ENCODE assay signal across 14 cellular contexts in the genomic region with DNA sequence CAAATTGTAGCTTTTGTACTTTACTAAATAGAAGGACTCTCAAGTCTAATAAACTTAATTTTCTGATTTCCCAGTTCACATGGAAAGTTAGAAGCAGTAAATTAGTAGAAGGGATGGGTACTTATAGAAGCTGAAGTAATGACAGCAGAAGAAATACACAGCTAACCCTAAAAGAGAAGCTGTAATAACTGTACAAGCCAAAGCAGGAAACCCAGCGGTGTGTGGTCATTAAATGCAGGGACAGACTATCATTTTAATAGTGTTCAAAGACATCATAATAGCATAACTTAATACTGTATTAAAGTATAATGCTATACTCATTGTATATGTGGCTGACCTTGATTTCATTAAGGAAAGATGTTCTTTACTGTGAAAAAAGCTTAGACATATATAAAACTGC.
DNase-seq lines count a peak whose midpoint lies in the region; ATAC-seq and TF ChIP-seq lines count a peak whose summit lies in the region.
"Had no signal": no experiment of that assay in that cellular context is flagged by ENCODE, and none has a peak within 500 bp of the region (broad histone marks: within the 10 kb centered on the region; RNA-seq: fewer than 3 reads in every experiment).

No MANE protein-coding gene starts in this region.

- no peak overlapping the region for H2BK20ac ChIP-seq in IMR-90 (ENCODE audit: low read depth, low read length)

- H3K27ac Mint-ChIP-seq in activated naive CD4-positive, alpha-beta T cell treated with anti-CD3 and anti-CD28 coated beads for 36 hours: peak overlapping the region; percentile 77
- peak overlapping the region; percentile 75 for H3K27ac Mint-ChIP-seq in activated CD4-positive, alpha-beta memory T cell treated with anti-CD3 and anti-CD28 coated beads for 36 hours
- H3K27ac Mint-ChIP-seq: neural progenitor cell had no signal

- peaks cover 39% of the 10 kb centered on the region for H3K4me1 Mint-ChIP-seq in activated naive CD4-positive, alpha-beta T cell treated with anti-CD3 and anti-CD28 coated beads for 36 hours (ENCODE audit: low read depth)
- peaks cover 56% of the 10 kb centered on the region for H3K4me1 Mint-ChIP-seq in activated CD4-positive, alpha-beta memory T cell treated with anti-CD3 and anti-CD28 coated beads for 36 hours (ENCODE audit: low read depth)

- no peak for TF ChIP-seq RAD21 in IMR-90 (IDR thresholded peaks at IDR 0.05; ENCODE audit: low read length)

- no peaks in the 10 kb centered on the region for H3F3A ChIP-seq in MM.1S (ENCODE audit: insufficient read depth, low read length)

- H2AK9ac ChIP-seq in IMR-90 (replicated peaks; ENCODE audit: low read depth, low read length, poor library complexity): no peak overlapping the region

- no peaks in the 10 kb centered on the region for H3K9me2 ChIP-seq in MM.1S (replicated peaks; ENCODE audit: insufficient read depth, low read length)

- DNase-seq in activated naive CD4-positive, alpha-beta T cell treated with anti-CD3 and anti-CD28 coated beads for 36 hours: no peak
- no peak for DNase-seq in activated naive CD4-positive, alpha-beta T cell treated with anti-CD3 and anti-CD28 coated beads, Interleukin-2, amount 50 U/mL, for 16 hours
- DNase-seq in IMR-90 (no peak), osteoblast (ENCODE audit: insufficient read length, low spot score, missing footprints) (no peak), NCI-H2081 (lab: John Stamatoyannopoulos, UW) (no peak), left colon (no peak), MM.1S (no peak)
- DNase-seq in activated CD4-positive, alpha-beta memory T cell treated with anti-CD3 and anti-CD28 coated beads for 36 hours: no peak
- DNase-seq: adrenal gland; right lobe of liver; stimulated activated CD4-positive, alpha-beta T cell treated with anti-CD3 and anti-CD28 coated beads, Interleukin-2, amount 100 ng/mL, for 48 hours; trophoblast cell had no signal

- H3K27me3 ChIP-seq in IMR-90 (ENCODE audit: control insufficient read depth, insufficient read depth, low read length) (no peaks in the 10 kb centered on the region), osteoblast (ENCODE audit: insufficient read depth, low read length) (no peaks in the 10 kb centered on the region), MM.1S (replicated peaks; ENCODE audit: insufficient read depth, low read length) (no peaks in the 10 kb centered on the region)
- H3K27me3 ChIP-seq: adrenal gland, neural progenitor cell, right lobe of liver had no signal

- H2BK5ac ChIP-seq in IMR-90 (ENCODE audit: low read depth, low read length, poor library complexity, severe bottlenecking): peak overlapping the region; percentile 19

- H3K23ac ChIP-seq in IMR-90 (ENCODE audit: low read depth, low read length): no peak overlapping the region

- no peak overlapping the region for H2BK120ac ChIP-seq in IMR-90 (ENCODE audit: low read depth, low read length)

- no peaks in the 10 kb centered on the region for H3K27me3 Mint-ChIP-seq in activated naive CD4-positive, alpha-beta T cell treated with anti-CD3 and anti-CD28 coated beads for 36 hours (ENCODE audit: low read depth)
- no peaks in the 10 kb centered on the region for H3K27me3 Mint-ChIP-seq in activated CD4-positive, alpha-beta memory T cell treated with anti-CD3 and anti-CD28 coated beads for 36 hours

- no peak overlapping the region for H3K56ac ChIP-seq in IMR-90 (ENCODE audit: extremely low read depth, insufficient read depth, low read length)

- POLR2A ChIA-PET in IMR-90 (lab: Charles Lee; ENCODE audit: unreplicated experiment): no interaction called here
- POLR2A ChIA-PET in activated CD4-positive, alpha-beta memory T cell treated with anti-CD3 and anti-CD28 coated beads for 36 hours (lab: Charles Lee): interaction anchor here (0.8 kb wide), 1 partner anchor 96 kb away, joined by 4 read pairs; no protein-coding TSS in a partner anchor

- H3K27ac ChIP-seq in IMR-90 (ENCODE audit: insufficient read depth, low read length) (no peak overlapping the region), osteoblast (ENCODE audit: low read depth, low read length) (no peak overlapping the region), MM.1S (ENCODE audit: low read length) (no peak overlapping the region)
- H3K27ac ChIP-seq: neural progenitor cell, right lobe of liver had no signal

- H4K20me1 ChIP-seq in IMR-90 (ENCODE audit: insufficient read depth, low read length) (no peaks in the 10 kb centered on the region; the same call in 1 of the 2 replicates), osteoblast (ENCODE audit: insufficient read depth, low read length) (no peaks in the 10 kb centered on the region), MM.1S (ENCODE audit: insufficient read depth, low read length) (no peaks in the 10 kb centered on the region)

- dilution Hi-C loops in IMR-90 (cut with HindIII; ENCODE audit: low sequenced_read_pairs, unreplicated experiment): no loop called here

- H3K14ac ChIP-seq in IMR-90 (replicated peaks; ENCODE audit: low read depth, low read length): no peak overlapping the region

- H2AFZ ChIP-seq in IMR-90 (replicated peaks; ENCODE audit: low read length, poor library complexity): no peak overlapping the region
- no peak overlapping the region for H2AFZ ChIP-seq in osteoblast (ENCODE audit: low read length)
- H2AFZ ChIP-seq in MM.1S (ENCODE audit: low read length): no peak overlapping the region
- H2AFZ ChIP-seq: neural progenitor cell had no signal

- in situ Hi-C loops in IMR-90 (cut with MboI; ENCODE audit: low sequenced_read_pairs): no loop called here

- H2BK15ac ChIP-seq in IMR-90 (ENCODE audit: low read depth, low read length): no peak overlapping the region

- H3K9ac ChIP-seq in IMR-90 (ENCODE audit: low read depth, low read length): no peak overlapping the region
- H3K9ac ChIP-seq in MM.1S (ENCODE audit: low read length): no peak overlapping the region
- H3K9ac ChIP-seq: neural progenitor cell had no signal

- no peak overlapping the region for H3K18ac ChIP-seq in IMR-90 (ENCODE audit: low read depth, low read length)

- H4K5ac ChIP-seq in IMR-90 (ENCODE audit: low read depth, low read length): no peak overlapping the region

- intact Hi-C loops in activated naive CD4-positive, alpha-beta T cell treated with anti-CD3 and anti-CD28 coated beads for 36 hours (cut with micrococcal nuclease): no loop called here
- intact Hi-C loops in IMR-90 (cut with micrococcal nuclease): no loop called here
- intact Hi-C loops in activated CD4-positive, alpha-beta memory T cell treated with anti-CD3 and anti-CD28 coated beads for 36 hours (cut with micrococcal nuclease): no loop called here
- intact Hi-C loops in left colon (cut with DNase I, micrococcal nuclease): no loop called here

- BruUV-seq in IMR-90 (replicated peaks; lab: Mats Ljungman, UMichigan): no TSS peak

- no peak overlapping the region for H3K4ac ChIP-seq in IMR-90 (ENCODE audit: low read depth, low read length)

- H3K4me1 ChIP-seq in IMR-90 (ENCODE audit: control insufficient read depth, insufficient read depth, low read length) (peaks cover 2% of the 10 kb centered on the region; the same call in 1 of the 2 replicates), osteoblast (ENCODE audit: insufficient read depth, low read length) (peaks cover 9% of the 10 kb centered on the region), MM.1S (ENCODE audit: low read length) (no peaks in the 10 kb centered on the region)
- H3K4me1 ChIP-seq: right lobe of liver had no signal

- H3K4me2 ChIP-seq in IMR-90 (ENCODE audit: low read depth, low read length) (no peak overlapping the region), osteoblast (ENCODE audit: insufficient read depth, low read length) (peak overlapping the region; percentile 15), MM.1S (ENCODE audit: low read depth, low read length) (no peak overlapping the region)
- H3K4me2 ChIP-seq: neural progenitor cell had no signal

- ATAC-seq in IMR-90 (ENCODE audit: low read depth): no peak
- no peak for ATAC-seq in left colon

- CTCF ChIA-PET in activated naive CD4-positive, alpha-beta T cell treated with anti-CD3 and anti-CD28 coated beads for 36 hours (lab: Charles Lee): interaction anchor here (1.2 to 1.4 kb wide), 2 partner anchors 27 to 68 kb away, joined by 3 to 4 read pairs; no protein-coding TSS in a partner anchor
- CTCF ChIA-PET in IMR-90 (lab: Yijun Ruan, JAX): interaction anchor here (0.5 to 1.1 kb wide), 3 partner anchors 10 to 1207 kb away, joined by 3 to 4 read pairs (median 4); no protein-coding TSS in a partner anchor
- CTCF ChIA-PET in activated CD4-positive, alpha-beta memory T cell treated with anti-CD3 and anti-CD28 coated beads for 36 hours (lab: Charles Lee): interaction anchor here (0.6 to 2.4 kb wide), 3 partner anchors 68 to 165 kb away, joined by 3 to 7 read pairs (median 4); partner anchors contain the start of gene PCNX1

- peaks cover 14 to 28% of the 10 kb centered on the region in 2 experiments for H3K79me1 ChIP-seq in IMR-90 (ENCODE audit: low read depth in 1 of 2, low read length in 2 of 2)

- no CpG with 5 or more reads among the region's 1 CpG for WGBS in IMR-90 (ENCODE audit: extremely low coverage in 2 of 2, insufficient read length in 1 of 2), 2 experiments

- no peak overlapping the region for H3K4me3 Mint-ChIP-seq in activated naive CD4-positive, alpha-beta T cell treated with anti-CD3 and anti-CD28 coated beads for 36 hours
- no peak overlapping the region for H3K4me3 Mint-ChIP-seq in activated CD4-positive, alpha-beta memory T cell treated with anti-CD3 and anti-CD28 coated beads for 36 hours
- H3K4me3 Mint-ChIP-seq: neural progenitor cell had no signal

- no peak overlapping the region for H4K91ac ChIP-seq in IMR-90 (ENCODE audit: insufficient read depth, low read depth, low read length)

- H3K79me2 ChIP-seq in osteoblast (ENCODE audit: insufficient read depth, low read length) (peaks cover 55% of the 10 kb centered on the region), MM.1S (ENCODE audit: low read length) (no peaks in the 10 kb centered on the region)

- peaks cover 7% of the 10 kb centered on the region; the same call in 1 of the 2 replicates for H3K9me1 ChIP-seq in IMR-90 (ENCODE audit: insufficient read depth, low read length)

- H3K36me3 ChIP-seq in IMR-90 (ENCODE audit: control insufficient read depth, insufficient read depth, low read length) (peaks cover 12% of the 10 kb centered on the region), osteoblast (ENCODE audit: insufficient read depth, low read length) (peaks cover 14% of the 10 kb centered on the region), MM.1S (replicated peaks; ENCODE audit: insufficient read depth, low read length) (no peaks in the 10 kb centered on the region)
- H3K36me3 ChIP-seq: neural progenitor cell had no signal

- H3K9me3 ChIP-seq in IMR-90 (ENCODE audit: control insufficient read depth, insufficient read depth, low read length) (no peaks in the 10 kb centered on the region), osteoblast (ENCODE audit: low read depth, low read length) (no peaks in the 10 kb centered on the region), MM.1S (replicated peaks; ENCODE audit: insufficient read depth, low read length) (no peaks in the 10 kb centered on the region)
- H3K9me3 ChIP-seq: adrenal gland, right lobe of liver had no signal

- no peak overlapping the region for H3K4me3 ChIP-seq in IMR-90 (ENCODE audit: insufficient read depth, low read depth, low read length)
- no peak overlapping the region for H3K4me3 ChIP-seq in osteoblast (ENCODE audit: insufficient read depth, low read length)
- no peak overlapping the region for H3K4me3 ChIP-seq in MM.1S (ENCODE audit: low read length)
- H3K4me3 ChIP-seq: adrenal gland, lung, neural progenitor cell, right lobe of liver had no signal

- no peak overlapping the region for H2AK5ac ChIP-seq in IMR-90 (ENCODE audit: low read depth, low read length)

- no peak for TF ChIP-seq CTCF in IMR-90 (conservative IDR thresholded peaks at IDR 0.05; ENCODE audit: low read depth, low read length)
- TF ChIP-seq CTCF in osteoblast (IDR thresholded peaks at IDR 0.05; ENCODE audit: extremely low read depth, low read depth, low read length): no peak
- no peak for TF ChIP-seq CTCF in MM.1S (IDR thresholded peaks at IDR 0.05; ENCODE audit: low read length)

- no peak overlapping the region for H4K8ac ChIP-seq in IMR-90 (ENCODE audit: low read depth in 2 of 2, low read length in 2 of 2)

- H3K9me3 Mint-ChIP-seq in activated naive CD4-positive, alpha-beta T cell treated with anti-CD3 and anti-CD28 coated beads for 36 hours: no peaks in the 10 kb centered on the region
- no peaks in the 10 kb centered on the region for H3K9me3 Mint-ChIP-seq in activated CD4-positive, alpha-beta memory T cell treated with anti-CD3 and anti-CD28 coated beads for 36 hours
- H3K9me3 Mint-ChIP-seq: neural progenitor cell had no signal

- no peak for TF ChIP-seq POLR2A in IMR-90 (IDR thresholded peaks at IDR 0.05; ENCODE audit: low read depth, low read length)

- H3K36me3 Mint-ChIP-seq in activated naive CD4-positive, alpha-beta T cell treated with anti-CD3 and anti-CD28 coated beads for 36 hours (ENCODE audit: low read depth): peaks cover 6% of the 10 kb centered on the region
- H3K36me3 Mint-ChIP-seq in activated CD4-positive, alpha-beta memory T cell treated with anti-CD3 and anti-CD28 coated beads for 36 hours: peaks cover 21% of the 10 kb centered on the region
